In the genomic region with DNA sequence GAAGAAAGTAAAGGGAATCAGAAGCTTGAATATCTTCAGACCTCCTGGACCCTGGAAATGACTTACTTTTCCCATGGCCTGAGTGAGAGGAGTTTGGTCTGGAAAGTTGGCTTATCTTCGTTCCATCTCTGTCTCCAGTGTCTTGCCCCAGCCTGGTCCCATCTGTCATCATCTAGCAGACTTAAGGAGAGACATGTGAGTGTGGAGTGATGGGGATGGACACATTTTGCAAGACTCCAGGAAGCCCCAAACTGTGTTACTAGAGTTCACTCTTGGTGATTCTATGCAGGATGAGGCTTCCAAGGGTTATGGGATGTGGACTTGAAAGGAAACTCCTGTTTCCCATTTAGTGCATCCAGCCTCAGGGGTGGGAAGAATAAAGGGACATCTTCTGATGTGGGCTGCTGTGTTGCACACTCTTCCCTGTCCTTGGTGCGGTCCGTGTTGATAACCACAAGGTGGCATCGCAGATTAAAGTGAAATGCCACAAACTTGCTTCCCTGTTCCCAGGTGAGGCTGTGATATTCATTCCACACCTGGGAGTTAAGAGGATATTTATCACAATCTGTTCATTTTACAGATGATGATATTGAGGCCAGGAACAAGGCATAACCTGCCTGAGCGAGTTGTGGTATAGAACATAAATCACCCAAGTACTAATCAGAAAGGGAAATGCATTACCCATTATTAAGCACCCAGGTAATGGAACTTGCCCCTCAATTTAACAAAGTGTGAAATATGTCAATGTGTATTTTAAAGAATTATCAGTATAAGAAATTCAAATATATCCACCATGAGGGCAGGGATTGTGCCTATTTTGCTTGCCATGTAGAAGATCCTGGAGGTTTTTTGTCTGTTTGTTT, we compare ENCODE assay signal across 8 cellular contexts.
A peak's percentile ranks its signal among the peaks of the same experiment; 100 is the strongest.
DNase-seq lines count a peak whose midpoint lies in the region; ATAC-seq and TF ChIP-seq lines count a peak whose summit lies in the region.

No MANE protein-coding gene starts in this region.

- no peak overlapping the region for H3K27ac Mint-ChIP-seq in activated CD4-positive, alpha-beta T cell treated with anti-CD3 and anti-CD28 coated beads, Interleukin-2, amount 10 ng/mL, durations not matched to agents 24 days and 14 days

- no peaks in the 10 kb centered on the region for H3K36me3 Mint-ChIP-seq in activated CD4-positive, alpha-beta T cell treated with anti-CD3 and anti-CD28 coated beads, Interleukin-2, amount 10 ng/mL, durations not matched to agents 24 days and 14 days (ENCODE audit: low read depth)

- no peaks in the 10 kb centered on the region for H3K4me1 Mint-ChIP-seq in activated CD4-positive, alpha-beta T cell treated with anti-CD3 and anti-CD28 coated beads, Interleukin-2, amount 10 ng/mL, durations not matched to agents 24 days and 14 days

- no peaks in the 10 kb centered on the region for H3K27me3 Mint-ChIP-seq in activated CD4-positive, alpha-beta T cell treated with anti-CD3 and anti-CD28 coated beads, Interleukin-2, amount 10 ng/mL, durations not matched to agents 24 days and 14 days

- in situ Hi-C loops in astrocyte of the cerebellum (cut with HindIII; ENCODE audit: low sequenced_read_pairs) = loop anchor here (5.0 kb wide), 1 partner anchor 56 kb away; no protein-coding TSS in a partner anchor

- H3K4me3 Mint-ChIP-seq in activated CD4-positive, alpha-beta T cell treated with anti-CD3 and anti-CD28 coated beads, Interleukin-2, amount 10 ng/mL, durations not matched to agents 24 days and 14 days = no peak overlapping the region

- no peaks in the 10 kb centered on the region for H3K9me3 Mint-ChIP-seq in activated CD4-positive, alpha-beta T cell treated with anti-CD3 and anti-CD28 coated beads, Interleukin-2, amount 10 ng/mL, durations not matched to agents 24 days and 14 days

- DNase-seq in EL = peak; percentile 59
- DNase-seq in M059J (ENCODE audit: low read depth) = peak; percentile 64
- peak; percentile 29 for DNase-seq in astrocyte of the cerebellum (ENCODE audit: low read depth)
- DNase-seq in kidney tubule cell (ENCODE audit: low spot score) = peak; percentile 72
- DNase-seq in activated CD4-positive, alpha-beta T cell treated with anti-CD3 and anti-CD28 coated beads, Interleukin-2, amount 10 ng/mL, durations not matched to agents 24 days and 14 days = no peak
- DNase-seq in activated CD4-positive, alpha-beta T cell treated with anti-CD3 and anti-CD28 coated beads for 48 hours = no peak

- peak; percentile 70 for TF ChIP-seq CTCF in astrocyte of the cerebellum (IDR thresholded peaks at IDR 0.05; ENCODE audit: low read depth, low read length, missing control alignments)

- ATAC-seq in HG02970 (IDR thresholded peaks at IDR 0.05; ENCODE audit: low FRiP score, unreplicated experiment) = no peak
- ATAC-seq in GM21737 (IDR thresholded peaks at IDR 0.05; ENCODE audit: unreplicated experiment) = no peak

- intact Hi-C loops in activated CD4-positive, alpha-beta T cell treated with anti-CD3 and anti-CD28 coated beads, Interleukin-2, amount 10 ng/mL, durations not matched to agents 24 days and 14 days (cut with micrococcal nuclease) = no loop called here

- H3K4me3 ChIP-seq in astrocyte of the cerebellum (ENCODE audit: low read depth, low read length) = no peak overlapping the region

Comparison
In these comparisons a context has a peak if more than half of its experiments do, and no peak if none do; other contexts are left out.
1. DNase-seq: peak in EL (single experiment), M059J (single experiment), astrocyte of the cerebellum (single experiment) and kidney tubule cell (single experiment); none in activated CD4-positive, alpha-beta T cell treated with anti-CD3 and anti-CD28 coated beads, Interleukin-2, amount 10 ng/mL, durations not matched to agents 24 days and 14 days (single experiment) and activated CD4-positive, alpha-beta T cell treated with anti-CD3 and anti-CD28 coated beads for 48 hours (single experiment).